In genomic region chr2:27270680-27271079, GRCh38 we compare ENCODE assay signal across 1 cellular context.
TF ChIP-seq lines count a peak whose summit lies in the region.

No MANE protein-coding gene starts in this region.

TF ChIP-seq in K562, 482 proteins besides CTCF, POLR2A, EP300 and RAD21:
- TF ChIP-seq STAG1 (CRISPR knock-in tag; IDR thresholded peaks at IDR 0.05; ENCODE audit: borderline replicate concordance): no peak
- TF ChIP-seq USF1 (CRISPR knock-in tag; IDR thresholded peaks at IDR 0.05): peak; percentile 35; the same call in 1 of the 2 replicates
- TF ChIP-seq JUND (IDR thresholded peaks at IDR 0.05; ENCODE audit: borderline replicate concordance, low read depth, low read length): peak; percentile 25; the same call in 1 of the 2 replicates
- TF ChIP-seq JUND (tag; IDR thresholded peaks at IDR 0.05; ENCODE audit: borderline replicate concordance, low read depth, low read length): no peak
- no peak for TF ChIP-seq E2F4 (CRISPR knock-in tag; IDR thresholded peaks at IDR 0.05; ENCODE audit: low read depth)
- no peak for TF ChIP-seq PRDM10 (IDR thresholded peaks at IDR 0.05; ENCODE audit: partially characterized antibody)
